ENCODE assay signal across 1 cellular context in the genomic region with DNA sequence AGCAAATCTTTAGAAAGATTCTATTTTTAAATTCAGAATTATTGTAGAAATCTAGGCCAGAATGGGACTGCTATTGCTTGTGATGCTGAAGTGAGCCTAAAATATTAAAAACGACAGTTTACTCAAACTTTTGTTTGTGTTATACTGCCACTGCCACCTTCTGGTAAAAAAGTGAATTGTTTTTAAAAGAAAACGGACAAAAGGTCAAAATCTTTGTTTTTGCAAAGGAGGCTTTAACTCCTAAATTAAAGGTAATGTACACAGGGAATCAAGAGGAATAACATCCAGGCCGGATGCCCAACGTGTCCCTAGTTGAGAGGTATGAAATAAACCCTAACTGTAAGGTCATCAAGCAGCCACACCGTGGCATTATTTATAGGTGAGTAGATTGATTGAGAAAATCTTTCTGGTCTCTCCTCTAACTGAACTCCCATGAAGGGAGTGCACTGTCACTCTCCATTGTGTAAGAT.
TF ChIP-seq lines count a peak whose summit lies in the region.

No MANE protein-coding gene starts in this region.

TF ChIP-seq in HCT116, 20 proteins besides CTCF, POLR2A, EP300 and RAD21 (continued from another document):
- TF ChIP-seq, protein P1, sequence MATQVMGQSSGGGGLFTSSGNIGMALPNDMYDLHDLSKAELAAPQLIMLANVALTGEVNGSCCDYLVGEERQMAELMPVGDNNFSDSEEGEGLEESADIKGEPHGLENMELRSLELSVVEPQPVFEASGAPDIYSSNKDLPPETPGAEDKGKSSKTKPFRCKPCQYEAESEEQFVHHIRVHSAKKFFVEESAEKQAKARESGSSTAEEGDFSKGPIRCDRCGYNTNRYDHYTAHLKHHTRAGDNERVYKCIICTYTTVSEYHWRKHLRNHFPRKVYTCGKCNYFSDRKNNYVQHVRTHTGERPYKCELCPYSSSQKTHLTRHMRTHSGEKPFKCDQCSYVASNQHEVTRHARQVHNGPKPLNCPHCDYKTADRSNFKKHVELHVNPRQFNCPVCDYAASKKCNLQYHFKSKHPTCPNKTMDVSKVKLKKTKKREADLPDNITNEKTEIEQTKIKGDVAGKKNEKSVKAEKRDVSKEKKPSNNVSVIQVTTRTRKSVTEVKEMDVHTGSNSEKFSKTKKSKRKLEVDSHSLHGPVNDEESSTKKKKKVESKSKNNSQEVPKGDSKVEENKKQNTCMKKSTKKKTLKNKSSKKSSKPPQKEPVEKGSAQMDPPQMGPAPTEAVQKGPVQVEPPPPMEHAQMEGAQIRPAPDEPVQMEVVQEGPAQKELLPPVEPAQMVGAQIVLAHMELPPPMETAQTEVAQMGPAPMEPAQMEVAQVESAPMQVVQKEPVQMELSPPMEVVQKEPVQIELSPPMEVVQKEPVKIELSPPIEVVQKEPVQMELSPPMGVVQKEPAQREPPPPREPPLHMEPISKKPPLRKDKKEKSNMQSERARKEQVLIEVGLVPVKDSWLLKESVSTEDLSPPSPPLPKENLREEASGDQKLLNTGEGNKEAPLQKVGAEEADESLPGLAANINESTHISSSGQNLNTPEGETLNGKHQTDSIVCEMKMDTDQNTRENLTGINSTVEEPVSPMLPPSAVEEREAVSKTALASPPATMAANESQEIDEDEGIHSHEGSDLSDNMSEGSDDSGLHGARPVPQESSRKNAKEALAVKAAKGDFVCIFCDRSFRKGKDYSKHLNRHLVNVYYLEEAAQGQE (IDR thresholded peaks at IDR 0.05; ENCODE audit: low read depth): no peak
- no peak for TF ChIP-seq CEBPB (IDR thresholded peaks at IDR 0.05; ENCODE audit: low read depth)
